ENCODE assay signal across 24 cellular contexts in genomic region chr9:109861918-109862317, GRCh38.
A peak's percentile ranks its signal among the peaks of the same experiment; 100 is the strongest.
DNase-seq lines count a peak whose midpoint lies in the region; ATAC-seq and TF ChIP-seq lines count a peak whose summit lies in the region.
"Had no signal": no experiment of that assay in that cellular context is flagged by ENCODE, and none has a peak within 500 bp of the region (broad histone marks: within the 10 kb centered on the region; RNA-seq: fewer than 3 reads in every experiment).

No MANE protein-coding gene starts in this region.

- H3K27me3 ChIP-seq in heart left ventricle (no peaks in the 10 kb centered on the region), left lung (no peaks in the 10 kb centered on the region), upper lobe of right lung (peaks cover 5% of the 10 kb centered on the region)
- H3K27me3 ChIP-seq: brain microvascular endothelial cell, Peyer's patch, transverse colon had no signal

- H3K9me3 ChIP-seq in heart left ventricle (no peaks in the 10 kb centered on the region), left lung (no peaks in the 10 kb centered on the region), upper lobe of right lung (no peaks in the 10 kb centered on the region)
- H3K9me3 ChIP-seq: Peyer's patch, psoas muscle, transverse colon had no signal

- DNase-seq in heart left ventricle = no peak
- DNase-seq in Right ventricle myocardium inferior (ENCODE audit: missing footprints) = no peak
- peak; percentile 18 for DNase-seq in amniotic epithelial cell (ENCODE audit: low read depth)
- no peak for DNase-seq in left lung
- no peak for DNase-seq in upper lobe of right lung
- DNase-seq in NCI-H187 (lab: John Stamatoyannopoulos, UW) = no peak
- no peak for DNase-seq in nucleus accumbens (lab: John Stamatoyannopoulos, UW)
- no peak for DNase-seq in islet precursor cell
- DNase-seq: activated B cell treated with CpG ODN at 0.5 μM for 24 hours; activated CD4-positive, alpha-beta T cell treated with anti-CD3 and anti-CD28 coated beads, Interleukin-2, amount 50 U/mL, for 48 hours; activated effector memory CD4-positive, alpha-beta T cell treated with anti-CD3 and anti-CD28 coated beads, Interleukin-2, amount 50 U/mL, for 16 hours; brain microvascular endothelial cell; dermis blood vessel endothelial cell; NCI-H1436; NCI-H524 treated with DMSO at 0.1 percent for 48 hours; Peyer's patch; psoas muscle; stimulated activated CD4-positive, alpha-beta T cell treated with anti-CD3 and anti-CD28 coated beads, Interleukin-4, amount 100 ng/mL, for 24 hours; stimulated activated naive CD8-positive, alpha-beta T cell treated with anti-CD3 and anti-CD28 coated beads, Interleukin-15, Interleukin-2, amounts not matched to agents 100 U/mL and 50 U/mL, for 24 hours; transverse colon had no signal

- TF ChIP-seq CTCF in heart left ventricle (IDR thresholded peaks at IDR 0.05) = no peak
- TF ChIP-seq CTCF in left lung (IDR thresholded peaks at IDR 0.05) = no peak
- TF ChIP-seq CTCF in upper lobe of right lung (IDR thresholded peaks at IDR 0.05) = no peak

- TF ChIP-seq POLR2A in heart left ventricle (IDR thresholded peaks at IDR 0.05) = no peak

- H3K4me1 ChIP-seq in heart left ventricle (peaks cover 0 to 67% (median 34%) of the 10 kb centered on the region in 12 donors), left lung (peaks cover 0 to 11% of the 10 kb centered on the region in 2 donors), upper lobe of right lung (peaks cover 11% of the 10 kb centered on the region)
- H3K4me1 ChIP-seq: A549, Peyer's patch, psoas muscle, transverse colon had no signal

- H3K4me3 ChIP-seq in heart left ventricle (no peak overlapping the region), left lung (no peak overlapping the region), upper lobe of right lung (no peak overlapping the region)
- H3K4me3 ChIP-seq: A549, Peyer's patch, psoas muscle, transverse colon had no signal

- no peak for ATAC-seq in heart left ventricle
- ATAC-seq in Right ventricle myocardium inferior = no peak
- ATAC-seq in left lung = peak; percentile 61
- ATAC-seq in upper lobe of right lung = no peak
- ATAC-seq: A549; psoas muscle; SK-N-SH treated with all-trans-retinoic acid at 6 μM for 48 hours; stimulated activated naive CD8-positive, alpha-beta T cell treated with anti-CD3 and anti-CD28 coated beads, Interleukin-15, Interleukin-2, amounts not matched to agents 100 U/mL and 50 U/mL, for 24 hours had no signal

- intact Hi-C loops in heart left ventricle (cut with DNase I) (no loop called here), Right ventricle myocardium inferior (cut with DNase I) (no loop called here), left lung (cut with DNase I) (no loop called here), upper lobe of right lung (cut with DNase I) (no loop called here)

- H3K36me3 ChIP-seq in heart left ventricle (no peaks in the 10 kb centered on the region), left lung (no peaks in the 10 kb centered on the region), upper lobe of right lung (no peaks in the 10 kb centered on the region)
- H3K36me3 ChIP-seq: brain microvascular endothelial cell, Peyer's patch, transverse colon had no signal

- H3K27ac ChIP-seq in heart left ventricle (peak overlapping the region in 10 of 12 donors; percentile 12 to 96 (median 70)), left lung (peak overlapping the region in 1 of 2 donors; percentile 49), upper lobe of right lung (peak overlapping the region; percentile 40)
- H3K27ac ChIP-seq: A549, brain microvascular endothelial cell, C4-2B, HL-60, psoas muscle, transverse colon had no signal
